ENCODE assay signal across 8 cellular contexts in genomic region chr9:128190013-128190412, GRCh38. TPM values are rescaled to one million over a fixed set of nuclear protein-coding genes. Genes with fewer than 3 reads are reported as not detected.
DNase-seq lines count a peak whose midpoint lies in the region; ATAC-seq, FAIRE-seq and TF ChIP-seq lines count a peak whose summit lies in the region.

No MANE protein-coding gene starts in this region.

- H3K27me3 ChIP-seq in PC-3 (ENCODE audit: low read length) (no peaks in the 10 kb centered on the region), duodenal mucosa (ENCODE audit: control insufficient read depth in 1 of 2, insufficient read depth in 2 of 2, low read length in 2 of 2) (no peaks in the 10 kb centered on the region), skeletal muscle satellite cell (ENCODE audit: control insufficient read depth, insufficient read depth, low read length) (no peaks in the 10 kb centered on the region)

- H3K4me1 ChIP-seq in PC-3 (ENCODE audit: insufficient read depth, low read length): peaks cover 9% of the 10 kb centered on the region; the same call in 1 of the 2 replicates
- H3K4me1 ChIP-seq in duodenal mucosa (ENCODE audit: control insufficient read depth in 1 of 2, insufficient read depth in 2 of 2, low read length in 2 of 2): peaks cover 12 to 14% of the 10 kb centered on the region in 2 donors
- peaks cover 22% of the 10 kb centered on the region for H3K4me1 ChIP-seq in skeletal muscle satellite cell (ENCODE audit: control insufficient read depth, insufficient read depth, low read length)

- no peak for DNase-seq in activated CD4-positive, alpha-beta T cell treated with anti-CD3 and anti-CD28 coated beads, Interleukin-2, amount 10 ng/mL, durations not matched to agents 24 days and 14 days
- DNase-seq in activated CD4-positive, alpha-beta T cell treated with anti-CD3 and anti-CD28 coated beads, Interleukin-2, amount 50 U/mL, for 1 hour: no peak
- no peak for DNase-seq in PC-3
- no peak for DNase-seq in GM12892 (ENCODE audit: insufficient read length)
- DNase-seq in iPS-NIHi7 (ENCODE audit: extremely low spot score): no peak
- no peak for DNase-seq in SKM-1 (lab: John Stamatoyannopoulos, UW; ENCODE audit: unreplicated experiment)

- POLR2A ChIA-PET in PC-3 (lab: Charles Lee; ENCODE audit: unreplicated experiment): no interaction called here

- H3K4me1 Mint-ChIP-seq in activated CD4-positive, alpha-beta T cell treated with anti-CD3 and anti-CD28 coated beads, Interleukin-2, amount 10 ng/mL, durations not matched to agents 24 days and 14 days: peaks cover 32% of the 10 kb centered on the region

- H3K9ac ChIP-seq in PC-3 (ENCODE audit: low read length) (no peak overlapping the region), duodenal mucosa (ENCODE audit: low read depth in 1 of 2, low read length in 2 of 2) (peak overlapping the region; percentile 77 to 90), skeletal muscle satellite cell (ENCODE audit: low read depth, low read length) (peak overlapping the region; percentile 99)

- no peak overlapping the region for H2AFZ ChIP-seq in PC-3 (ENCODE audit: low read length)

- H3F3A ChIP-seq in PC-3 (ENCODE audit: low read length, unreplicated experiment): no peaks in the 10 kb centered on the region

- H3K27me3 Mint-ChIP-seq in activated CD4-positive, alpha-beta T cell treated with anti-CD3 and anti-CD28 coated beads, Interleukin-2, amount 10 ng/mL, durations not matched to agents 24 days and 14 days: no peaks in the 10 kb centered on the region

- no TSS peak for BruUV-seq in PC-3 (replicated peaks; lab: Mats Ljungman, UMichigan)

- H3K36me3 Mint-ChIP-seq in activated CD4-positive, alpha-beta T cell treated with anti-CD3 and anti-CD28 coated beads, Interleukin-2, amount 10 ng/mL, durations not matched to agents 24 days and 14 days (ENCODE audit: low read depth): peaks cover 30% of the 10 kb centered on the region

- H4K20me1 ChIP-seq in PC-3 (ENCODE audit: low read length): no peaks in the 10 kb centered on the region

- H3K4me2 ChIP-seq in PC-3 (ENCODE audit: low read length): peak overlapping the region; percentile 92
- peak overlapping the region; percentile 100 for H3K4me2 ChIP-seq in skeletal muscle satellite cell (ENCODE audit: low read length)

- H3K79me2 ChIP-seq in PC-3 (ENCODE audit: low read length): peaks cover 15% of the 10 kb centered on the region

- ATAC-seq in PC-3: no peak

- no peaks in the 10 kb centered on the region for H3K9me2 ChIP-seq in PC-3 (replicated peaks; ENCODE audit: low read length)

- intact Hi-C loops in activated CD4-positive, alpha-beta T cell treated with anti-CD3 and anti-CD28 coated beads, Interleukin-2, amount 10 ng/mL, durations not matched to agents 24 days and 14 days (cut with micrococcal nuclease): loop anchor here (5.0 kb wide), 1 partner anchor 63 kb away; the partner anchor contains the start of gene PTGES2
- intact Hi-C loops in PC-3 (cut with micrococcal nuclease): no loop called here

- H3K27ac ChIP-seq in PC-3 (ENCODE audit: low read length) (no peak overlapping the region), duodenal mucosa (ENCODE audit: low read depth, low read length) (no peak overlapping the region)

- TF ChIP-seq POLR2A in GM12892 (IDR thresholded peaks at IDR 0.05; ENCODE audit: low read depth, low read length): no peak

- H3K27ac Mint-ChIP-seq in activated CD4-positive, alpha-beta T cell treated with anti-CD3 and anti-CD28 coated beads, Interleukin-2, amount 10 ng/mL, durations not matched to agents 24 days and 14 days: peak overlapping the region; percentile 67

- H3K36me3 ChIP-seq in PC-3 (ENCODE audit: low read depth, low read length) (0 out of 2 replicates have a peak, but pooled peaks cover 3% of the 10 kb centered on the region), duodenal mucosa (ENCODE audit: control insufficient read depth in 1 of 2, insufficient read depth in 2 of 2, low read length in 2 of 2) (peaks cover 12 to 23% of the 10 kb centered on the region in 2 donors), skeletal muscle satellite cell (ENCODE audit: insufficient read depth, low read length) (peaks cover 38% of the 10 kb centered on the region)

- TF ChIP-seq CTCF in PC-3 (conservative IDR thresholded peaks at IDR 0.05; ENCODE audit: low read depth, low read length): no peak

- H3K9me3 Mint-ChIP-seq in activated CD4-positive, alpha-beta T cell treated with anti-CD3 and anti-CD28 coated beads, Interleukin-2, amount 10 ng/mL, durations not matched to agents 24 days and 14 days: no peaks in the 10 kb centered on the region

- H3K4me3 ChIP-seq in PC-3 (ENCODE audit: low read length) (no peak overlapping the region), duodenal mucosa (ENCODE audit: low read depth in 1 of 2, low read length in 2 of 2) (peak overlapping the region; percentile 82 to 84), skeletal muscle satellite cell (ENCODE audit: low read length) (peak overlapping the region; percentile 92)

- H3K4me3 Mint-ChIP-seq in activated CD4-positive, alpha-beta T cell treated with anti-CD3 and anti-CD28 coated beads, Interleukin-2, amount 10 ng/mL, durations not matched to agents 24 days and 14 days: peak overlapping the region; percentile 100

- FAIRE-seq in GM12892 (lab: Jason Lieb, UNC): no peak

- H3K9me3 ChIP-seq in PC-3 (ENCODE audit: low read length) (no peaks in the 10 kb centered on the region), duodenal mucosa (ENCODE audit: control insufficient read depth in 1 of 2, low read length in 2 of 2) (no peaks in the 10 kb centered on the region), skeletal muscle satellite cell (replicated peaks; ENCODE audit: low read length) (no peaks in the 10 kb centered on the region)

- CTCF ChIA-PET in PC-3 (lab: Charles Lee): no interaction called here

RNA-seq across cellular contexts. Expression of gene CIZ1, which starts 1.4 kb away (rescaled TPM):
- 142 and 143 TPM in 2 replicates for total RNA-seq in activated CD4-positive, alpha-beta T cell treated with anti-CD3 and anti-CD28 coated beads, Interleukin-2, amount 10 ng/mL, durations not matched to agents 24 days and 14 days
- total RNA-seq in PC-3 (2014; rRNA removed): 46.1 and 67.7 TPM in 2 replicates
- total RNA-seq in skeletal muscle satellite cell (2012; rRNA removed): 22.1 and 31.5 TPM in 2 replicates
- 38.6 TPM for polyA plus RNA-seq in GM12892 (2012; ENCODE audit: missing spikeins)

RNA-seq across cellular contexts. Expression of gene DNM1, which starts 13.2 kb away (rescaled TPM):
- 0.95 and 1.5 TPM in 2 replicates for total RNA-seq in activated CD4-positive, alpha-beta T cell treated with anti-CD3 and anti-CD28 coated beads, Interleukin-2, amount 10 ng/mL, durations not matched to agents 24 days and 14 days
- total RNA-seq in PC-3 (2014; rRNA removed): 24.1 and 36.4 TPM in 2 replicates
- total RNA-seq in skeletal muscle satellite cell (2012; rRNA removed): 1.0 and 4.2 TPM in 2 replicates
- polyA plus RNA-seq in GM12892 (2012; ENCODE audit: missing spikeins): 0.36 TPM

RNA-seq across cellular contexts. Expression of gene BBLN, which starts 29.9 kb away (rescaled TPM):
- total RNA-seq in activated CD4-positive, alpha-beta T cell treated with anti-CD3 and anti-CD28 coated beads, Interleukin-2, amount 10 ng/mL, durations not matched to agents 24 days and 14 days: 89.3 and 91.4 TPM in 2 replicates
- total RNA-seq in PC-3 (2014; rRNA removed): 158 and 171 TPM in 2 replicates
- total RNA-seq in skeletal muscle satellite cell (2012; rRNA removed): 35.2 and 41.3 TPM in 2 replicates
- polyA plus RNA-seq in GM12892 (2012; ENCODE audit: missing spikeins): 27.5 TPM

RNA-seq across cellular contexts. Expression of gene LCN2, which starts 40.8 kb away (rescaled TPM):
- not detected in 2 replicates for total RNA-seq in activated CD4-positive, alpha-beta T cell treated with anti-CD3 and anti-CD28 coated beads, Interleukin-2, amount 10 ng/mL, durations not matched to agents 24 days and 14 days
- 153 and 154 TPM in 2 replicates for total RNA-seq in PC-3 (2014; rRNA removed)
- total RNA-seq in skeletal muscle satellite cell (2012; rRNA removed): not detected in 2 replicates
- not detected for polyA plus RNA-seq in GM12892 (2012; ENCODE audit: missing spikeins)
